Comparison of ENCODE assay signal across 9 cellular contexts in the genomic region with DNA sequence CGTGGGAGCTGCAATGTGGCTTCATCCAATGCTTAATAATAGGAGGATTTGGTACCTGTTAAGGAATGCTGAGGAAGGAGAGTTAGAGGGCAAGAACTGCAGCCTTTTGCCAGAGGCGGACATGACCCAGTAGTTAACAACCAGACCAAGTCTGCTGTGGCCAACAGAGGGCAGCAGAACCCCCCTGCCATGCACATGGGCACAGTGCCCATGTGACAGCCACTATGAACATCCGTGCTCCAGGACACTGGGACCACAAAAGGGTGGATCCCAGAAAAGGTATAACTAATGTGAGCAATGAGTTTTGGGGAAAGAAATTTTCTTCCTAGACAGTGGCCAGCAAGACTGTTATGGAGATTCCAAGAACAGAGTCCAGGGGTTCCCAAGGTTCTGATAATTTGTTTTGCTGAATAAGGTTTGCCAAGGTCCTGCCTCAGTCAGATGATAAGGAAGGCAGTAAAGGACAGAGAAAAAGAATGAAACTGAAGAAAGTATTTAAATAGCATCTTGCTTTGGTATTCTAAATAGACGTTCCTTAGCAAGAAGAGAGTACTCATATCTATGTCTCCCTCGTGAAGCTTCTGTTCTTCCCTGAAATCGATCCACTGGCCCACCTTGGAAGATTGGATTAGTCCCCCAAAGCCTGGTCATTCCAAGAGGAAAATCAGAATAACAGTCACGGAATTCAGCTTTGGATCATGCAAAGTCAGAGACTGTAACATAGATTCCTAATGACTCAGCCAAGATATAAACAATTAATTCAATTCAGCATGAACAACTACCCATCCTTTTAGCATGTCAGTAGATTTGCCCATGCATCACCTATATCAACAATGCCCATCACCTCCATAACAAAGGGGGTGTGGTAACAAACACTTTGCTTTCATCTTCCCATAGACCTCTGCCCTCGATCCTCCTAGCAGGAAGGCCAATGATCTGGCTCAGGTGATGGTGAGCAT. TPM values are rescaled to one million over a fixed set of nuclear protein-coding genes. Genes with fewer than 3 reads are reported as not detected.
DNase-seq lines count a peak whose midpoint lies in the region; ATAC-seq and TF ChIP-seq lines count a peak whose summit lies in the region.
"Had no signal": no experiment of that assay in that cellular context is flagged by ENCODE, and none has a peak within 500 bp of the region (broad histone marks: within the 10 kb centered on the region; RNA-seq: fewer than 3 reads in every experiment).

No MANE protein-coding gene starts in this region.

- H3K36me3 Mint-ChIP-seq in naive thymus-derived CD4-positive, alpha-beta T cell, result no peaks in the 10 kb centered on the region
- H3K36me3 Mint-ChIP-seq: IgD-negative memory B cell had no signal

- intact Hi-C loops in naive thymus-derived CD4-positive, alpha-beta T cell (cut with micrococcal nuclease), result no loop called here

- H3K9me3 Mint-ChIP-seq in naive thymus-derived CD4-positive, alpha-beta T cell, result no peaks in the 10 kb centered on the region
- H3K9me3 Mint-ChIP-seq: IgD-negative memory B cell had no signal

- TF ChIP-seq POLR2A in upper lobe of left lung (IDR thresholded peaks at IDR 0.05), result no peak

- WGBS in upper lobe of left lung, 2 donors, result 63 to 64% methylated on average over 8 of the region's 8 CpGs

- H3K4me1 Mint-ChIP-seq in naive thymus-derived CD4-positive, alpha-beta T cell, result peaks cover 0 to 13% (median 8%) of the 10 kb centered on the region in 7 donors
- H3K4me1 Mint-ChIP-seq: IgD-negative memory B cell had no signal

- no peak overlapping the region for H3K27ac Mint-ChIP-seq in naive thymus-derived CD4-positive, alpha-beta T cell
- H3K27ac Mint-ChIP-seq: IgD-negative memory B cell had no signal

- peaks cover 26 to 50% (median 48%) of the 10 kb centered on the region in 5 donors for H3K27me3 Mint-ChIP-seq in naive thymus-derived CD4-positive, alpha-beta T cell

- no peaks in the 10 kb centered on the region for H3K36me3 ChIP-seq in naive thymus-derived CD4-positive, alpha-beta T cell (ENCODE audit: control insufficient read depth in 2 of 3, insufficient read depth in 3 of 3, low read length in 3 of 3)
- H3K36me3 ChIP-seq in upper lobe of left lung, result no peaks in the 10 kb centered on the region

- H3K27me3 ChIP-seq in naive thymus-derived CD4-positive, alpha-beta T cell (ENCODE audit: control insufficient read depth in 2 of 2, insufficient read depth in 2 of 2, low read length in 2 of 2), result peaks cover 0 to 4% of the 10 kb centered on the region in 2 donors
- H3K27me3 ChIP-seq in upper lobe of left lung, result no peaks in the 10 kb centered on the region

- DNase-seq in NAMALWA (ENCODE audit: low spot score) (peak; percentile 71), epithelial cell of esophagus (ENCODE audit: low read depth) (peak; percentile 47), upper lobe of left lung (peak in 1 of 2 donors; percentile 56), NCI-H2029 (lab: John Stamatoyannopoulos, UW) (no peak)
- peak; percentile 10 to 23 for DNase-seq in activated CD4-positive, alpha-beta T cell treated with anti-CD3 and anti-CD28 coated beads, Interleukin-2, amount 50 U/mL, for 24 hours (ENCODE audit: low read depth in 1 of 2, low spot score in 1 of 2)
- DNase-seq in naive thymus-derived CD4-positive, alpha-beta T cell, result peak in 4 of 9 donors; percentile 7 to 30 (median 12)

- ATAC-seq in GM18909 (IDR thresholded peaks at IDR 0.05; ENCODE audit: poor library complexity, unreplicated experiment) (peak; percentile 65), upper lobe of left lung (ENCODE audit: low FRiP score in 2 of 2) (peak; percentile 73 to 79)
- ATAC-seq in naive thymus-derived CD4-positive, alpha-beta T cell, result peak; percentile 60

- H3K4me3 Mint-ChIP-seq in naive thymus-derived CD4-positive, alpha-beta T cell, result no peak overlapping the region
- H3K4me3 Mint-ChIP-seq: IgD-negative memory B cell had no signal

- H3K27ac ChIP-seq in C4-2B, result no peak overlapping the region
- no peak overlapping the region for H3K27ac ChIP-seq in naive thymus-derived CD4-positive, alpha-beta T cell (ENCODE audit: low read depth, low read length)
- H3K27ac ChIP-seq in upper lobe of left lung, result no peak overlapping the region

- POLR2A ChIA-PET in naive thymus-derived CD4-positive, alpha-beta T cell (lab: Charles Lee), result no interaction called here

- no peak overlapping the region for H3K4me3 ChIP-seq in epithelial cell of esophagus (ENCODE audit: low read length)
- no peak overlapping the region for H3K4me3 ChIP-seq in naive thymus-derived CD4-positive, alpha-beta T cell (ENCODE audit: low read length)
- no peak overlapping the region for H3K4me3 ChIP-seq in upper lobe of left lung

- TF ChIP-seq EP300 in upper lobe of left lung (IDR thresholded peaks at IDR 0.05), result no peak

- H3K4me1 ChIP-seq in naive thymus-derived CD4-positive, alpha-beta T cell (ENCODE audit: control insufficient read depth in 2 of 2, insufficient read depth in 2 of 2, low read length in 2 of 2), result no peaks in the 10 kb centered on the region
- peaks cover 0 to 7% (median 2%) of the 10 kb centered on the region in 4 donors for H3K4me1 ChIP-seq in upper lobe of left lung

- TF ChIP-seq CTCF in C4-2B (conservative IDR thresholded peaks at IDR 0.05) (peak; percentile 76), epithelial cell of esophagus (IDR thresholded peaks at IDR 0.05; ENCODE audit: insufficient read depth, low read depth, low read length, missing control alignments) (peak; percentile 69), upper lobe of left lung (IDR thresholded peaks at IDR 0.05) (peak; percentile 21 to 61 (median 38))

- CTCF ChIA-PET in naive thymus-derived CD4-positive, alpha-beta T cell (lab: Charles Lee), result interaction anchor here (1.0 kb wide), 1 partner anchor 107 kb away, joined by 3 read pairs; no protein-coding TSS in a partner anchor

- no peaks in the 10 kb centered on the region for H3K9me3 ChIP-seq in naive thymus-derived CD4-positive, alpha-beta T cell (ENCODE audit: control insufficient read depth in 2 of 3, low read length in 3 of 3)
- H3K9me3 ChIP-seq in upper lobe of left lung, result no peaks in the 10 kb centered on the region

RNA-seq across cellular contexts. Expression of gene LGI1, which starts 56.0 kb away (rescaled TPM):
- total RNA-seq in naive thymus-derived CD4-positive, alpha-beta T cell, result not detected
- polyA plus RNA-seq in naive thymus-derived CD4-positive, alpha-beta T cell, result not detected
- total RNA-seq in upper lobe of left lung, result not detected
- polyA plus RNA-seq: IgD-negative memory B cell had no signal
